13 cellular contexts compared by ENCODE assay signal in the genomic region with DNA sequence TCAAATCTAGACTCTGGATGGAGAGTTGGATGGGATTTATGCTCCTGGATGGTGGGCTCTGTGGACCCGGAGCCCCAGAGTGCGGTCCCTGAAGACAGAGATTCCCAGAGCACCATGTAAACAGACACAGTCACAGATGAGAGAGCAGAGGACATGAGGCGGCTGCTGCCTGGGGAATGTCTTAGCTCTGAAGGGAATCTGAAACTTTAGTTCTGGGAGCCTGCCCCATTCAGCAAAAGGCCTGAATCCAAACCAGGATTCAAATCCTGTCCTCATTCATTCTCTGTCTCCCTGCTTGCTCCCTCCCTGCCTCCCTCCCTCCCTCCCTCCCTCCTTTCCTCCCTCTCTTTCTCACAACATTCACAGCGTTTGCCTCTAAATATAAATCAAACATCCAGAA. TPM values are rescaled to one million over a fixed set of nuclear protein-coding genes. Genes with fewer than 3 reads are reported as not detected.
DNase-seq lines count a peak whose midpoint lies in the region; ATAC-seq and TF ChIP-seq lines count a peak whose summit lies in the region.
"Had no signal": no experiment of that assay in that cellular context is flagged by ENCODE, and none has a peak within 500 bp of the region (broad histone marks: within the 10 kb centered on the region; RNA-seq: fewer than 3 reads in every experiment).

No MANE protein-coding gene starts in this region.

- no peak overlapping the region for H2AK5ac ChIP-seq in mesenchymal stem cell (ENCODE audit: low read length, severe bottlenecking)

- in situ Hi-C loops in mammary epithelial cell (cut with MboI; ENCODE audit: low sequenced_read_pairs in 2 of 2) = no loop called here

- H3K79me2 ChIP-seq in mammary epithelial cell (ENCODE audit: insufficient read depth, low read length) = no peaks in the 10 kb centered on the region

- peak overlapping the region in 1 of 2 experiments; percentile 88 for H3K18ac ChIP-seq in mesenchymal stem cell (ENCODE audit: low read depth in 1 of 2, low read length in 2 of 2)

- BruUV-seq in mammary epithelial cell (replicated peaks; lab: Mats Ljungman, UMichigan) = no TSS peak

- no peak overlapping the region for H4K91ac ChIP-seq in mesenchymal stem cell (ENCODE audit: low read length)

- H3K36me3 ChIP-seq in mammary epithelial cell (ENCODE audit: insufficient read depth, low read length) = no peaks in the 10 kb centered on the region
- no peaks in the 10 kb centered on the region for H3K36me3 ChIP-seq in mesenchymal stem cell (ENCODE audit: control insufficient read depth in 1 of 2, insufficient read depth in 2 of 2, low read depth in 1 of 2, low read length in 2 of 2)
- H3K36me3 ChIP-seq in skeletal muscle tissue (ENCODE audit: control insufficient read depth in 3 of 3, insufficient read depth in 3 of 3, low read length in 3 of 3) = no peaks in the 10 kb centered on the region

- CTCF ChIA-PET in mammary epithelial cell (lab: Charles Lee; ENCODE audit: low non-redundant PET) = no interaction called here

- intact Hi-C loops in mammary epithelial cell (cut with micrococcal nuclease) = no loop called here

- H3K9me3 ChIP-seq in mammary epithelial cell (replicated peaks; ENCODE audit: insufficient read depth, low read length) (no peaks in the 10 kb centered on the region), mesenchymal stem cell (ENCODE audit: control insufficient read depth, low read length) (no peaks in the 10 kb centered on the region), skeletal muscle tissue (ENCODE audit: control insufficient read depth in 3 of 3, low read length in 3 of 3) (no peaks in the 10 kb centered on the region)

- H2BK12ac ChIP-seq in mesenchymal stem cell (ENCODE audit: low read length in 2 of 2) = peak overlapping the region; percentile 43 to 52

- peak overlapping the region; percentile 71 for H2BK120ac ChIP-seq in mesenchymal stem cell (ENCODE audit: low read depth, low read length)

- H2AFZ ChIP-seq in mammary epithelial cell (ENCODE audit: low read depth, low read length) = peak overlapping the region; percentile 58
- H2AFZ ChIP-seq in mesenchymal stem cell (ENCODE audit: low read depth, low read length) = no peak overlapping the region

- dilution Hi-C loops in mammary epithelial cell (cut with HindIII; ENCODE audit: low sequenced_read_pairs) = no loop called here

- peak overlapping the region; percentile 33 for H4K8ac ChIP-seq in mesenchymal stem cell (ENCODE audit: low read length)

- no peak overlapping the region for H2BK5ac ChIP-seq in mesenchymal stem cell (ENCODE audit: low read depth, low read length, poor library complexity, severe bottlenecking)

- H3K4me3 ChIP-seq in mammary epithelial cell (replicated peaks in 1 of 3; ENCODE audit: insufficient read depth in 1 of 3, low read depth in 2 of 3, low read length in 3 of 3) (no peak overlapping the region), mesenchymal stem cell (ENCODE audit: insufficient read depth in 1 of 2, low read depth in 1 of 2, low read length in 2 of 2) (peak overlapping the region in 1 of 2 experiments; percentile 31), skeletal muscle tissue (ENCODE audit: low read length in 3 of 3) (no peak overlapping the region)

- H3K27me3 ChIP-seq in mammary epithelial cell (ENCODE audit: insufficient read depth, low read length) (no peaks in the 10 kb centered on the region), mesenchymal stem cell (ENCODE audit: control insufficient read depth in 1 of 2, insufficient read depth in 1 of 2, low read length in 2 of 2) (no peaks in the 10 kb centered on the region), skeletal muscle tissue (ENCODE audit: control insufficient read depth in 3 of 3, insufficient read depth in 3 of 3, low read length in 3 of 3) (no peaks in the 10 kb centered on the region)

- TF ChIP-seq CTCF in mammary epithelial cell (conservative IDR thresholded peaks at IDR 0.05 in 1 of 2, IDR thresholded peaks at IDR 0.05 in 1 of 2; ENCODE audit: extremely low read depth in 1 of 2, insufficient read depth in 1 of 2, low read depth in 1 of 2, low read length in 2 of 2) = no peak

- WGBS in mammary epithelial cell (ENCODE audit: low coverage, missing lambda C conversion rate) = 81% methylated on average over 4 of the region's 4 CpGs
- 54% methylated on average over 4 of the region's 4 CpGs for WGBS in mesenchymal stem cell

- H3K4ac ChIP-seq in mesenchymal stem cell (ENCODE audit: low read depth in 1 of 2, low read length in 2 of 2) = peak overlapping the region in 1 of 2 experiments; percentile 47

- no peaks in the 10 kb centered on the region for H3K79me1 ChIP-seq in mesenchymal stem cell (replicated peaks; ENCODE audit: low read length, poor library complexity, severe bottlenecking)

- ATAC-seq in HG03045 (IDR thresholded peaks at IDR 0.05; ENCODE audit: unreplicated experiment) (no peak), HG03520 (IDR thresholded peaks at IDR 0.05; ENCODE audit: unreplicated experiment) (no peak), HG02678 (IDR thresholded peaks at IDR 0.05; ENCODE audit: unreplicated experiment) (no peak), GM18907 (IDR thresholded peaks at IDR 0.05; ENCODE audit: unreplicated experiment) (no peak)

- peak overlapping the region; percentile 74 for H2BK15ac ChIP-seq in mesenchymal stem cell (ENCODE audit: low read depth, poor library complexity, severe bottlenecking)

- no peak overlapping the region for H3K23ac ChIP-seq in mesenchymal stem cell (ENCODE audit: low read length in 2 of 2)

- H3K9ac ChIP-seq in mammary epithelial cell (ENCODE audit: insufficient read depth, low read length) (no peak overlapping the region), mesenchymal stem cell (ENCODE audit: low read length) (peak overlapping the region; percentile 74), skeletal muscle tissue (ENCODE audit: low read depth in 1 of 3, low read length in 3 of 3) (no peak overlapping the region)

- no peak overlapping the region for H3K4me2 ChIP-seq in mammary epithelial cell (ENCODE audit: insufficient read depth, low read depth, low read length)
- no peak overlapping the region for H3K4me2 ChIP-seq in mesenchymal stem cell (ENCODE audit: low read length, poor library complexity, severe bottlenecking)

- peak; percentile 68 for DNase-seq in EH (ENCODE audit: low read depth)
- DNase-seq in mammary epithelial cell = no peak
- peak; percentile 66 for DNase-seq in mesenchymal stem cell
- DNase-seq: activated CD4-positive, alpha-beta memory T cell treated with anti-CD3 and anti-CD28 coated beads, Interleukin-2, amount 10 ng/mL, durations not matched to agents 7 days and 5 days; activated naive CD4-positive, alpha-beta T cell treated with Interleukin-2 at 50 U/mL for 16 hours; cortex of kidney; foreskin melanocyte; left cardiac atrium had no signal

- H4K20me1 ChIP-seq in mammary epithelial cell (ENCODE audit: insufficient read depth, low read length) = no peaks in the 10 kb centered on the region

- no peaks in the 10 kb centered on the region for H3K4me1 ChIP-seq in mammary epithelial cell (ENCODE audit: insufficient read depth, low read length)
- H3K4me1 ChIP-seq in mesenchymal stem cell (ENCODE audit: control insufficient read depth, insufficient read depth, low read depth, low read length) = peaks cover 7% of the 10 kb centered on the region
- H3K4me1 ChIP-seq in skeletal muscle tissue (ENCODE audit: control insufficient read depth in 3 of 3, insufficient read depth in 3 of 3, low read length in 3 of 3) = peaks cover 0 to 4% (median 4%) of the 10 kb centered on the region in 3 donors

- no peak overlapping the region for H3K14ac ChIP-seq in mesenchymal stem cell (ENCODE audit: low read length in 2 of 2)

- H3K27ac ChIP-seq in mammary epithelial cell (ENCODE audit: insufficient read depth, low read depth, low read length) (no peak overlapping the region), mesenchymal stem cell (ENCODE audit: low read length, poor library complexity, severe bottlenecking) (peak overlapping the region; percentile 48), skeletal muscle tissue (ENCODE audit: low read depth, low read length) (peak overlapping the region; percentile 33)

RNA-seq across cellular contexts. Expression of gene CALD1, which starts 49.5 kb away (rescaled TPM):
- total RNA-seq in mammary epithelial cell = 100 to 1,000 TPM; 251 to 445 TPM
- 151 TPM for polyA plus RNA-seq in mammary epithelial cell
- polyA minus RNA-seq in mammary epithelial cell = 182 TPM
- polyA plus RNA-seq in mesenchymal stem cell (2013, experiment 1 of 2) = 820 TPM
- 785 TPM for polyA plus RNA-seq in mesenchymal stem cell (2013, experiment 2 of 2)
- total RNA-seq in skeletal muscle tissue = 89.8 TPM
